Comparison of ENCODE assay signal across 18 cellular contexts in the genomic region with DNA sequence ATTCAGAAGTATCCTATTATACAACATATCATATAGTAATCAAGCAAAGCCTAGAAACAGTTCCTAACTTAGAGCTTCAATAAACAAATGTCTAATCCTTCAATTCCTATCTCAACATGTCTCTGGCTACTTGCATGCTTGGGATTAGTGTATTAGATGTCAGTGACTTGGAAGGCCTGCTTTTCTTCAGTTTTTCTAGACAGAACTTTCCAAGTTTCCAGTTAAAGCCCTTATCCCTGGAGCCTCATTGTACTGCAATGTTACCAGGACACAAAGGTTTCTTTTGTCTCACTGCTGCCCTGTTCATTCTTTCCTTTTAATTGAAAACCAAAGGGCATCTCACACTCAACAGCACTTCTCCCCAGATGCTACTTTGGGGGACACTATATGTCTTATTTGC.
"Had no signal": no experiment of that assay in that cellular context is flagged by ENCODE, and none has a peak within 500 bp of the region (broad histone marks: within the 10 kb centered on the region; RNA-seq: fewer than 3 reads in every experiment).

No MANE protein-coding gene starts in this region.

- H3K27ac ChIP-seq: epithelial cell of prostate, left lung, ovary, SJSA1, tibial artery, uterus had no signal

- ATAC-seq: activated CD4-positive, CD25-positive, alpha-beta regulatory T cell treated with anti-CD3 and anti-CD28 coated beads, Interleukin-2, amount 50 U/mL, for 24 hours; activated T-helper 17 cell treated with anti-CD3 and anti-CD28 coated beads, Interleukin-2, amount 50 U/mL, for 72 hours; effector memory CD8-positive, alpha-beta T cell; left lung had no signal

- H3K4me1 Mint-ChIP-seq: central memory CD8-positive, alpha-beta T cell had no signal

- H3K27me3 Mint-ChIP-seq: activated T-helper 17 cell treated with anti-CD3 and anti-CD28 coated beads, Interleukin-2, amount 50 U/mL, for 72 hours; central memory CD8-positive, alpha-beta T cell; effector memory CD8-positive, alpha-beta T cell; memory B cell had no signal

- H3K9me3 Mint-ChIP-seq: activated T-helper 17 cell treated with anti-CD3 and anti-CD28 coated beads, Interleukin-2, amount 50 U/mL, for 72 hours; central memory CD8-positive, alpha-beta T cell; effector memory CD8-positive, alpha-beta T cell; memory B cell; nephron; T-helper 2 cell treated with Interferon-gamma antibody and Interleukin-4, amounts not matched to agents 5 μg/mL and 100 μg/mL, for 36 hours had no signal

- H3K4me3 ChIP-seq: left lung, ovary, SJSA1, tibial artery, uterus had no signal

- H3K4me3 Mint-ChIP-seq: activated T-helper 17 cell treated with anti-CD3 and anti-CD28 coated beads, Interleukin-2, amount 50 U/mL, for 72 hours; central memory CD8-positive, alpha-beta T cell; effector memory CD8-positive, alpha-beta T cell; memory B cell; nephron; T-helper 2 cell treated with Interferon-gamma antibody and Interleukin-4, amounts not matched to agents 5 μg/mL and 100 μg/mL, for 36 hours had no signal

- H3K27ac Mint-ChIP-seq: activated T-helper 17 cell treated with anti-CD3 and anti-CD28 coated beads, Interleukin-2, amount 50 U/mL, for 72 hours; effector memory CD8-positive, alpha-beta T cell; memory B cell; nephron had no signal

- DNase-seq: activated CD4-positive, alpha-beta T cell treated with anti-CD3 and anti-CD28 coated beads, Interleukin-2, amount 50 U/mL, for 1 hour; activated naive CD4-positive, alpha-beta T cell treated with Interleukin-2 at 50 U/mL for 16 hours; effector memory CD8-positive, alpha-beta T cell; left lung; ovary; stimulated activated CD4-positive, alpha-beta T cell treated with anti-CD3 and anti-CD28 coated beads, Interleukin-12 subunit alpha, Interleukin-12 subunit beta, amount 100 ng/mL, for 4 hours; stimulated activated CD4-positive, alpha-beta T cell treated with anti-CD3 and anti-CD28 coated beads, Interleukin-2, amount 100 ng/mL, for 24 hours; SW 1271; tibial artery; uterus had no signal
